Comparison of ENCODE assay signal across 12 cellular contexts in the genomic region with DNA sequence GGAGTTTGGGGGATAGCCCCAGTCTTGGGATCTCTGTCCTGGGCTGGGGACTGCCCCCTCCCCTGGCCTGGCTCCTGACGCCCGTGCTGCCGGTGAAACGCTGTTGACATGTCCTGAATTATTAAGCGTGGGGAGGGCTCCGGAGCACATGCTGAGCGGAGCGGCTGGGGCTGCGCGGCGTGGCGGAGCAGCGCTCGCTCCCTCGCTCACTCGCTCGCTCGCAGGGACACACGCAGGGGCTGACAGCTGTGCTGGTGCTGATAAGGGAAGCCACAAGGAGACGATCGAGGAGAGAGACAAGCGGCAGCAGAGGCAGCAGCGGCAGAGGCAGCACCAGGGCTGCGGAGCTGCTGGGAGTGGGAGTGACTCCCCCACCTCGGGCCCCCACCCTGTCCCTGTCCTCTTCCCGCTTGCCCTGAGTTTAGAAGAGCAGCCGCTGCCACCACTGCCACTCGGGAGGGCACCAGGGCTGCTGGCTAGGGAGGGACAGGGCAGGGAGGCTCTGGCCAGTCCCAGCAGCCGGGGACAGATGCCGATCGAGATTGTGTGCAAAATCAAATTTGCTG. TPM values are rescaled to one million over a fixed set of nuclear protein-coding genes. Genes with fewer than 3 reads are reported as not detected.
DNase-seq lines count a peak whose midpoint lies in the region; ATAC-seq, FAIRE-seq and TF ChIP-seq lines count a peak whose summit lies in the region.
"Had no signal": no experiment of that assay in that cellular context is flagged by ENCODE, and none has a peak within 500 bp of the region (broad histone marks: within the 10 kb centered on the region; RNA-seq: fewer than 3 reads in every experiment).

A gene with protein sequence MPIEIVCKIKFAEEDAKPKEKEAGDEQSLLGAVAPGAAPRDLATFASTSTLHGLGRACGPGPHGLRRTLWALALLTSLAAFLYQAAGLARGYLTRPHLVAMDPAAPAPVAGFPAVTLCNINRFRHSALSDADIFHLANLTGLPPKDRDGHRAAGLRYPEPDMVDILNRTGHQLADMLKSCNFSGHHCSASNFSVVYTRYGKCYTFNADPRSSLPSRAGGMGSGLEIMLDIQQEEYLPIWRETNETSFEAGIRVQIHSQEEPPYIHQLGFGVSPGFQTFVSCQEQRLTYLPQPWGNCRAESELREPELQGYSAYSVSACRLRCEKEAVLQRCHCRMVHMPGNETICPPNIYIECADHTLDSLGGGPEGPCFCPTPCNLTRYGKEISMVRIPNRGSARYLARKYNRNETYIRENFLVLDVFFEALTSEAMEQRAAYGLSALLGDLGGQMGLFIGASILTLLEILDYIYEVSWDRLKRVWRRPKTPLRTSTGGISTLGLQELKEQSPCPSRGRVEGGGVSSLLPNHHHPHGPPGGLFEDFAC (plus strand): TSS at position 287 of the 566 bp plus-strand sequence. CDS start 243 bp downstream, at position 530.

- H3K9me3 Mint-ChIP-seq in GM23338: no peaks in the 10 kb centered on the region

- H3K27me3 ChIP-seq in GM23338 (ENCODE audit: insufficient read depth) (peaks cover 83% of the 10 kb centered on the region), WERI-Rb-1 (ENCODE audit: insufficient read depth, low read depth, severe bottlenecking) (no peaks in the 10 kb centered on the region)

- intact Hi-C loops in kidney (cut with DNase I): no loop called here

- peaks cover 78% of the 10 kb centered on the region for H3K4me1 Mint-ChIP-seq in GM23338

- H3K36me3 ChIP-seq in GM23338 (ENCODE audit: insufficient read depth) (no peaks in the 10 kb centered on the region), WERI-Rb-1 (no peaks in the 10 kb centered on the region; the same call in none of the 2 replicates), kidney (ENCODE audit: control insufficient read depth in 1 of 2, insufficient read depth in 2 of 2, low read length in 2 of 2) (no peaks in the 10 kb centered on the region)
- H3K36me3 ChIP-seq: lower lobe of right lung, tibial nerve had no signal

- FAIRE-seq in kidney (lab: Jason Lieb, UNC): no peak

- H3K4me1 ChIP-seq in GM23338 (ENCODE audit: insufficient read depth): peaks cover 47% of the 10 kb centered on the region
- peaks cover 0 to 7% of the 10 kb centered on the region in 2 donors for H3K4me1 ChIP-seq in kidney (ENCODE audit: control insufficient read depth in 1 of 2, insufficient read depth in 1 of 2, low read depth in 1 of 2, low read length in 2 of 2)

- H3K36me3 Mint-ChIP-seq in GM23338 (ENCODE audit: low read depth): no peaks in the 10 kb centered on the region

- H3K27ac ChIP-seq in GM23338 (ENCODE audit: low read depth) (no peak within 1 kb of the TSS), WERI-Rb-1 (peak within 1 kb of the TSS; percentile 98), kidney (ENCODE audit: low read depth in 2 of 2, low read length in 2 of 2) (no peak within 1 kb of the TSS)
- H3K27ac ChIP-seq: lower lobe of right lung, tibial nerve had no signal

- peak within 1 kb of the TSS; percentile 43 for H3K4me3 ChIP-seq in GM23338
- peak within 1 kb of the TSS; percentile 65 for H3K4me3 ChIP-seq in WERI-Rb-1 (ENCODE audit: low read depth, low read length)
- H3K4me3 ChIP-seq in kidney (ENCODE audit: low read length in 2 of 2): no peak within 1 kb of the TSS
- H3K4me3 ChIP-seq: lower lobe of right lung, tibial nerve had no signal

- H2AFZ ChIP-seq in GM23338: no peak within 1 kb of the TSS

- no peak within 1 kb of the TSS for H3K9ac ChIP-seq in kidney (ENCODE audit: low read length in 2 of 2)

- ATAC-seq in GM23338: peak; percentile 4

- H4K20me1 ChIP-seq in GM23338 (replicated peaks; ENCODE audit: insufficient read depth): no peaks in the 10 kb centered on the region

- H3K79me2 ChIP-seq in GM23338 (replicated peaks; ENCODE audit: insufficient read depth): no peaks in the 10 kb centered on the region

- 0 out of 2 replicates have a peak, but pooled peaks cover 4% of the 10 kb centered on the region for H3F3A ChIP-seq in GM23338 (replicated peaks; ENCODE audit: low read depth)

- no peaks in the 10 kb centered on the region for H3K9me2 ChIP-seq in GM23338 (ENCODE audit: insufficient read depth)

- H3K4me3 Mint-ChIP-seq in GM23338: peak within 1 kb of the TSS; percentile 49

- DNase-seq in CD1c-positive myeloid dendritic cell (ENCODE audit: extremely low spot score) (peak; percentile 6), GM23338 (ENCODE audit: low spot score) (peak; percentile 50), WERI-Rb-1 (peak; percentile 55), kidney (peak; percentile 62), 8988T (no peak), NCI-H2029 treated with DMSO at 0.1 percent for 48 hours (lab: John Stamatoyannopoulos, UW) (no peak), ureter (ENCODE audit: low spot score) (no peak)
- no peak for DNase-seq in central memory CD4-positive, alpha-beta T cell
- DNase-seq: activated gamma-delta T cell, lower lobe of right lung, NCI-H1436 treated with DMSO at 0.1 percent for 48 hours had no signal

- H3K27me3 Mint-ChIP-seq in GM23338 (ENCODE audit: insufficient read depth, low read depth, poor library complexity): peaks cover 75% of the 10 kb centered on the region

- TF ChIP-seq CTCF in GM23338 (conservative IDR thresholded peaks at IDR 0.05; ENCODE audit: low read depth in 2 of 2) (no peak), WERI-Rb-1 (IDR thresholded peaks at IDR 0.05; ENCODE audit: low read depth, low read length) (no peak), kidney (IDR thresholded peaks at IDR 0.05; ENCODE audit: borderline replicate concordance, extremely low read depth, insufficient read depth) (no peak)

- no peaks in the 10 kb centered on the region for H3K9me3 ChIP-seq in WERI-Rb-1 (ENCODE audit: severe bottlenecking)
- no peaks in the 10 kb centered on the region for H3K9me3 ChIP-seq in kidney (ENCODE audit: control insufficient read depth in 1 of 2, low read length in 2 of 2)
- H3K9me3 ChIP-seq: lower lobe of right lung, tibial nerve had no signal

- H3K4me2 ChIP-seq in GM23338: peak within 1 kb of the TSS; percentile 73

- H3K27ac Mint-ChIP-seq in GM23338: no peak within 1 kb of the TSS

TF ChIP-seq in GM23338, 12 proteins besides CTCF, POLR2A, EP300 and RAD21 (continues in another document):
- TF ChIP-seq, protein P1, sequence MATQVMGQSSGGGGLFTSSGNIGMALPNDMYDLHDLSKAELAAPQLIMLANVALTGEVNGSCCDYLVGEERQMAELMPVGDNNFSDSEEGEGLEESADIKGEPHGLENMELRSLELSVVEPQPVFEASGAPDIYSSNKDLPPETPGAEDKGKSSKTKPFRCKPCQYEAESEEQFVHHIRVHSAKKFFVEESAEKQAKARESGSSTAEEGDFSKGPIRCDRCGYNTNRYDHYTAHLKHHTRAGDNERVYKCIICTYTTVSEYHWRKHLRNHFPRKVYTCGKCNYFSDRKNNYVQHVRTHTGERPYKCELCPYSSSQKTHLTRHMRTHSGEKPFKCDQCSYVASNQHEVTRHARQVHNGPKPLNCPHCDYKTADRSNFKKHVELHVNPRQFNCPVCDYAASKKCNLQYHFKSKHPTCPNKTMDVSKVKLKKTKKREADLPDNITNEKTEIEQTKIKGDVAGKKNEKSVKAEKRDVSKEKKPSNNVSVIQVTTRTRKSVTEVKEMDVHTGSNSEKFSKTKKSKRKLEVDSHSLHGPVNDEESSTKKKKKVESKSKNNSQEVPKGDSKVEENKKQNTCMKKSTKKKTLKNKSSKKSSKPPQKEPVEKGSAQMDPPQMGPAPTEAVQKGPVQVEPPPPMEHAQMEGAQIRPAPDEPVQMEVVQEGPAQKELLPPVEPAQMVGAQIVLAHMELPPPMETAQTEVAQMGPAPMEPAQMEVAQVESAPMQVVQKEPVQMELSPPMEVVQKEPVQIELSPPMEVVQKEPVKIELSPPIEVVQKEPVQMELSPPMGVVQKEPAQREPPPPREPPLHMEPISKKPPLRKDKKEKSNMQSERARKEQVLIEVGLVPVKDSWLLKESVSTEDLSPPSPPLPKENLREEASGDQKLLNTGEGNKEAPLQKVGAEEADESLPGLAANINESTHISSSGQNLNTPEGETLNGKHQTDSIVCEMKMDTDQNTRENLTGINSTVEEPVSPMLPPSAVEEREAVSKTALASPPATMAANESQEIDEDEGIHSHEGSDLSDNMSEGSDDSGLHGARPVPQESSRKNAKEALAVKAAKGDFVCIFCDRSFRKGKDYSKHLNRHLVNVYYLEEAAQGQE (IDR thresholded peaks at IDR 0.05; ENCODE audit: unreplicated experiment): no peak

RNA-seq across cellular contexts. Expression of the gene that starts here (rescaled TPM):
- total RNA-seq in GM23338 (2014; rRNA removed; shearing (Covaris generic)): 3.6 TPM in 1 of 2 replicates, not detected in the other
- polyA plus RNA-seq in GM23338 (2016; fragmentation: Nextera tagmentation; extraction: Ambion mirVana): 0.13 and 0.40 TPM in 2 replicates
- total RNA-seq in kidney: not detected
- not detected for polyA plus RNA-seq in kidney (ENCODE audit: insufficient read depth, low read depth, low replicate concordance)
- 0.13 TPM for total RNA-seq in ureter

Comparison
In these comparisons a context has a peak if more than half of its experiments do, and no peak if none do; other contexts are left out.
1. Peak in DNase-seq in kidney; RNA of the gene not detected or under 1 TPM.
2. DNase-seq: peak in CD1c-positive myeloid dendritic cell (single experiment), GM23338 (single experiment) and WERI-Rb-1 (single experiment); none in central memory CD4-positive, alpha-beta T cell (single experiment), 8988T (single experiment), NCI-H2029 treated with DMSO at 0.1 percent for 48 hours (single experiment) and ureter (single experiment).
3. H3K4me3 ChIP-seq: peak in GM23338 (single experiment) and WERI-Rb-1 (single experiment); none in kidney (0 of 2).